1 cellular context compared by ENCODE assay signal in genomic region chr20:63697357-63697867, GRCh38.
TF ChIP-seq lines count a peak whose summit lies in the region.

No MANE protein-coding gene starts in this region.

TF ChIP-seq in K562, 482 proteins besides CTCF, POLR2A, EP300 and RAD21:
- TF ChIP-seq SUPT5H (IDR thresholded peaks at IDR 0.05) (0 out of 2 replicates have a peak, but pooled peaks have one; percentile 47), TAF15 (IDR thresholded peaks at IDR 0.05; ENCODE audit: low read depth, low read length) (peak; percentile 85; the same call in 1 of the 2 replicates), HNRNPUL1 (IDR thresholded peaks at IDR 0.05; ENCODE audit: low read length) (peak; percentile 59; the same call in 1 of the 2 replicates), POLR2G (IDR thresholded peaks at IDR 0.05; ENCODE audit: low read depth, low read length) (peak; percentile 6), PTBP1 (IDR thresholded peaks at IDR 0.05; ENCODE audit: low read depth, low read length) (0 out of 2 replicates have a peak, but pooled peaks have one; percentile 5), NFIC (IDR thresholded peaks at IDR 0.05) (peak; percentile 71), RBM22 (IDR thresholded peaks at IDR 0.05; ENCODE audit: low read depth, low read length, poor library complexity, severe bottlenecking) (peak; percentile 11), TEAD4 (IDR thresholded peaks at IDR 0.05; ENCODE audit: low read length) (no peak), TEAD4 (CRISPR knock-in tag; IDR thresholded peaks at IDR 0.05; ENCODE audit: borderline replicate concordance) (no peak), CHD2 (IDR thresholded peaks at IDR 0.05; ENCODE audit: low read depth, low read length) (0 out of 2 replicates have a peak, but pooled peaks have one; percentile 7), CBX1 (IDR thresholded peaks at IDR 0.05; ENCODE audit: low read depth) (peak; percentile 35; the same call in 1 of the 2 replicates), ATF2 (CRISPR knock-in tag; IDR thresholded peaks at IDR 0.05) (no peak)
- TF ChIP-seq, protein P1, sequence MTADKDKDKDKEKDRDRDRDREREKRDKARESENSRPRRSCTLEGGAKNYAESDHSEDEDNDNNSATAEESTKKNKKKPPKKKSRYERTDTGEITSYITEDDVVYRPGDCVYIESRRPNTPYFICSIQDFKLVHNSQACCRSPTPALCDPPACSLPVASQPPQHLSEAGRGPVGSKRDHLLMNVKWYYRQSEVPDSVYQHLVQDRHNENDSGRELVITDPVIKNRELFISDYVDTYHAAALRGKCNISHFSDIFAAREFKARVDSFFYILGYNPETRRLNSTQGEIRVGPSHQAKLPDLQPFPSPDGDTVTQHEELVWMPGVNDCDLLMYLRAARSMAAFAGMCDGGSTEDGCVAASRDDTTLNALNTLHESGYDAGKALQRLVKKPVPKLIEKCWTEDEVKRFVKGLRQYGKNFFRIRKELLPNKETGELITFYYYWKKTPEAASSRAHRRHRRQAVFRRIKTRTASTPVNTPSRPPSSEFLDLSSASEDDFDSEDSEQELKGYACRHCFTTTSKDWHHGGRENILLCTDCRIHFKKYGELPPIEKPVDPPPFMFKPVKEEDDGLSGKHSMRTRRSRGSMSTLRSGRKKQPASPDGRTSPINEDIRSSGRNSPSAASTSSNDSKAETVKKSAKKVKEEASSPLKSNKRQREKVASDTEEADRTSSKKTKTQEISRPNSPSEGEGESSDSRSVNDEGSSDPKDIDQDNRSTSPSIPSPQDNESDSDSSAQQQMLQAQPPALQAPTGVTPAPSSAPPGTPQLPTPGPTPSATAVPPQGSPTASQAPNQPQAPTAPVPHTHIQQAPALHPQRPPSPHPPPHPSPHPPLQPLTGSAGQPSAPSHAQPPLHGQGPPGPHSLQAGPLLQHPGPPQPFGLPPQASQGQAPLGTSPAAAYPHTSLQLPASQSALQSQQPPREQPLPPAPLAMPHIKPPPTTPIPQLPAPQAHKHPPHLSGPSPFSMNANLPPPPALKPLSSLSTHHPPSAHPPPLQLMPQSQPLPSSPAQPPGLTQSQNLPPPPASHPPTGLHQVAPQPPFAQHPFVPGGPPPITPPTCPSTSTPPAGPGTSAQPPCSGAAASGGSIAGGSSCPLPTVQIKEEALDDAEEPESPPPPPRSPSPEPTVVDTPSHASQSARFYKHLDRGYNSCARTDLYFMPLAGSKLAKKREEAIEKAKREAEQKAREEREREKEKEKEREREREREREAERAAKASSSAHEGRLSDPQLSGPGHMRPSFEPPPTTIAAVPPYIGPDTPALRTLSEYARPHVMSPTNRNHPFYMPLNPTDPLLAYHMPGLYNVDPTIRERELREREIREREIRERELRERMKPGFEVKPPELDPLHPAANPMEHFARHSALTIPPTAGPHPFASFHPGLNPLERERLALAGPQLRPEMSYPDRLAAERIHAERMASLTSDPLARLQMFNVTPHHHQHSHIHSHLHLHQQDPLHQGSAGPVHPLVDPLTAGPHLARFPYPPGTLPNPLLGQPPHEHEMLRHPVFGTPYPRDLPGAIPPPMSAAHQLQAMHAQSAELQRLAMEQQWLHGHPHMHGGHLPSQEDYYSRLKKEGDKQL (CRISPR knock-in tag; IDR thresholded peaks at IDR 0.05; ENCODE audit: borderline replicate concordance), result no peak
